ENCODE assay signal across 32 cellular contexts in the genomic region with DNA sequence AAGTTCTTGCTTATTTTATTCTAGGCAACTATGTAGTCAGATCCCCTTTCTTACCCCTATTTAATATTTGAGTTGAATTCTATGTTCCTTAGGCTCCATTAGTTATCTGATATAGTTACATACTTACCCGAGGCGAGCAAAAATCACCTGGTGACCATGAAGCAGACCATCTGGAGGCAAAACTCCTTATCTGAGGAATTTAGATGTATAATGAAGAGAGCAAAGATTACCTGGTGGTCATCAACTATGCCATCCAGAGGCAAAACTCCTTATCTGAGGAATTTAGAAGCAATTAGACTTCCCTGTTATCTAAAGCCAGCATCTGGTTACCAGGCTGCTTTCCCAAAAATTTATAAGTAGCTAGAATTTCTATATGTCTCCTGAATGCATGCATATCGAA.
"Had no signal": no experiment of that assay in that cellular context is flagged by ENCODE, and none has a peak within 500 bp of the region (broad histone marks: within the 10 kb centered on the region; RNA-seq: fewer than 3 reads in every experiment).

No MANE protein-coding gene starts in this region.

- H3K9me3 Mint-ChIP-seq: effector memory CD8-positive, alpha-beta T cell; T-cell had no signal

- DNase-seq: activated CD4-positive, alpha-beta memory T cell treated with anti-CD3 and anti-CD28 coated beads for 36 hours; activated CD4-positive, alpha-beta T cell treated with anti-CD3 and anti-CD28 coated beads for 36 hours; activated CD4-positive, alpha-beta T cell treated with anti-CD3 and anti-CD28 coated beads, Interleukin-2, amount 10 ng/mL, durations not matched to agents 24 days and 14 days; activated CD4-positive, CD25-positive, alpha-beta regulatory T cell; activated CD4-positive, CD25-positive, alpha-beta regulatory T cell treated with anti-CD3 and anti-CD28 coated beads, Interleukin-2, amount 50 U/mL, for 72 hours; activated CD8-positive, alpha-beta memory T cell treated with anti-CD3 and anti-CD28 coated beads, Interleukin-2, amount 10 ng/mL, durations not matched to agents 7 days and 5 days; activated CD8-positive, alpha-beta memory T cell treated with anti-CD3 and anti-CD28 coated beads, Interleukin-2, amount 50 U/mL, for 4 hours; activated CD8-positive, alpha-beta T cell treated with anti-CD3 and anti-CD28 coated beads, Interleukin-2, amount 10 ng/mL, durations not matched to agents 7 days and 5 days; activated effector memory CD4-positive, alpha-beta T cell treated with Interleukin-2 at 50 U/mL for 16 hours; activated gamma-delta T cell treated with Interleukin-2 at 50 U/mL for 16 hours; activated naive CD4-positive, alpha-beta T cell treated with anti-CD3 and anti-CD28 coated beads, Interleukin-2, amount 50 U/mL, for 16 hours; activated naive CD4-positive, alpha-beta T cell treated with Interleukin-2 at 50 U/mL for 16 hours; activated T-cell treated with anti-CD3 and anti-CD28 coated beads, Interleukin-2, amount 50 U/mL, for 1 hour; activated T-cell treated with anti-CD3 and anti-CD28 coated beads, Interleukin-2, amount 50 U/mL, for 72 hours; amniotic stem cell; anterior cingulate cortex; brain microvascular endothelial cell; caudate nucleus; cortex of kidney; dermis blood vessel endothelial cell; effector CD4-positive, alpha-beta T cell; effector memory CD8-positive, alpha-beta T cell; foreskin fibroblast; SW 1271; T-cell; T1000; WERI-Rb-1 had no signal

- H3K27ac ChIP-seq: brain microvascular endothelial cell, epithelial cell of prostate, WERI-Rb-1 had no signal

- H3K27ac Mint-ChIP-seq: activated CD4-positive, alpha-beta memory T cell treated with anti-CD3 and anti-CD28 coated beads for 36 hours; activated CD4-positive, alpha-beta T cell treated with anti-CD3 and anti-CD28 coated beads for 36 hours; activated CD4-positive, alpha-beta T cell treated with anti-CD3 and anti-CD28 coated beads, Interleukin-2, amount 10 ng/mL, durations not matched to agents 24 days and 14 days; activated CD8-positive, alpha-beta memory T cell treated with anti-CD3 and anti-CD28 coated beads, Interleukin-2, amount 10 ng/mL, durations not matched to agents 7 days and 5 days; activated CD8-positive, alpha-beta T cell treated with anti-CD3 and anti-CD28 coated beads, Interleukin-2, amount 10 ng/mL, durations not matched to agents 7 days and 5 days; activated naive CD8-positive, alpha-beta T cell; activated T-cell treated with anti-CD3 and anti-CD28 coated beads, Interleukin-2, amount 50 U/mL, for 72 hours; effector memory CD8-positive, alpha-beta T cell; T-cell; T-helper 1 cell treated with Interleukin-12 subunit alpha and Interleukin-12 subunit beta and Interleukin-4 antibody, amounts not matched to agents 30 μg/mL and 1 μg/mL, for 36 hours; T-helper 2 cell treated with Interferon-gamma antibody and Interleukin-4, amounts not matched to agents 5 μg/mL and 100 μg/mL, for 36 hours had no signal

- H3K27me3 Mint-ChIP-seq: activated CD4-positive, alpha-beta memory T cell treated with anti-CD3 and anti-CD28 coated beads for 36 hours; activated CD4-positive, alpha-beta T cell treated with anti-CD3 and anti-CD28 coated beads for 36 hours; activated CD4-positive, alpha-beta T cell treated with anti-CD3 and anti-CD28 coated beads, Interleukin-2, amount 10 ng/mL, durations not matched to agents 24 days and 14 days; activated CD8-positive, alpha-beta memory T cell treated with anti-CD3 and anti-CD28 coated beads, Interleukin-2, amount 10 ng/mL, durations not matched to agents 7 days and 5 days; activated naive CD8-positive, alpha-beta T cell; effector memory CD8-positive, alpha-beta T cell; T-cell had no signal

- H3K4me3 Mint-ChIP-seq: activated CD4-positive, alpha-beta memory T cell treated with anti-CD3 and anti-CD28 coated beads for 36 hours; activated CD4-positive, alpha-beta T cell treated with anti-CD3 and anti-CD28 coated beads for 36 hours; activated CD4-positive, alpha-beta T cell treated with anti-CD3 and anti-CD28 coated beads, Interleukin-2, amount 10 ng/mL, durations not matched to agents 24 days and 14 days; activated CD8-positive, alpha-beta memory T cell treated with anti-CD3 and anti-CD28 coated beads, Interleukin-2, amount 10 ng/mL, durations not matched to agents 7 days and 5 days; activated CD8-positive, alpha-beta T cell treated with anti-CD3 and anti-CD28 coated beads, Interleukin-2, amount 10 ng/mL, durations not matched to agents 7 days and 5 days; activated naive CD8-positive, alpha-beta T cell; activated T-cell treated with anti-CD3 and anti-CD28 coated beads, Interleukin-2, amount 50 U/mL, for 72 hours; effector memory CD8-positive, alpha-beta T cell; T-cell; T-helper 1 cell treated with Interleukin-12 subunit alpha and Interleukin-12 subunit beta and Interleukin-4 antibody, amounts not matched to agents 30 μg/mL and 1 μg/mL, for 36 hours; T-helper 2 cell treated with Interferon-gamma antibody and Interleukin-4, amounts not matched to agents 5 μg/mL and 100 μg/mL, for 36 hours had no signal

- ATAC-seq: activated CD4-positive, alpha-beta T cell treated with anti-CD3 and anti-CD28 coated beads for 36 hours; activated CD8-positive, alpha-beta memory T cell treated with anti-CD3 and anti-CD28 coated beads, Interleukin-2, amount 10 ng/mL, durations not matched to agents 7 days and 5 days; activated CD8-positive, alpha-beta T cell treated with anti-CD3 and anti-CD28 coated beads, Interleukin-2, amount 10 ng/mL, durations not matched to agents 7 days and 5 days; activated T-cell treated with anti-CD3 and anti-CD28 coated beads, Interleukin-2, amount 50 U/mL, for 72 hours; effector memory CD8-positive, alpha-beta T cell; esophagus mucosa; T-cell had no signal

- H3K36me3 ChIP-seq: brain microvascular endothelial cell had no signal

- H3K4me1 Mint-ChIP-seq: activated CD4-positive, alpha-beta T cell treated with anti-CD3 and anti-CD28 coated beads for 36 hours; activated CD4-positive, alpha-beta T cell treated with anti-CD3 and anti-CD28 coated beads, Interleukin-2, amount 10 ng/mL, durations not matched to agents 24 days and 14 days; activated CD8-positive, alpha-beta memory T cell treated with anti-CD3 and anti-CD28 coated beads, Interleukin-2, amount 10 ng/mL, durations not matched to agents 7 days and 5 days; T-cell had no signal

- H3K27me3 ChIP-seq: brain microvascular endothelial cell had no signal
